Comparison of ENCODE assay signal across 9 cellular contexts in the genomic region with DNA sequence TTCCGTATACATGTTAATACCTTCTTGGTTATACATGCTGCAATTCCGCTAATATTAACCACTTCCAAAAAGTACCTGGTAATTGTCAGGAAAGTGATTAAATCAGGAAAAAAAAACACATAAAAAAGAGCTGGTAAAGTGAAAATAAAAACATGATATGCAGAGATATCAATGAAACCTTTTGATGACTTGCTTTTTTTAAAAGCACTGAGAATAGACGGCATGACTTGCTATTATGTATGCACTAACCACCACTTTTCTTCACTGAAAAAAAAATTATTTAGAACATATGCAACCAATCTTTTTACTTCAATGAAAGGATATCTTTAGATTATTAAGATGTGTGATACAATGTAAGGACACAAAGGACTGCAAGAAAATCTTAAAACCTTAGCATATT.
"Had no signal": no experiment of that assay in that cellular context is flagged by ENCODE, and none has a peak within 500 bp of the region (broad histone marks: within the 10 kb centered on the region; RNA-seq: fewer than 3 reads in every experiment).

No MANE protein-coding gene starts in this region.

- H3K4me3 ChIP-seq: GM23248, HAP-1 had no signal

- H3K9ac ChIP-seq: GM23248 had no signal

- FAIRE-seq: HTR-8/SVneo had no signal

- H2AFZ ChIP-seq: GM23248 had no signal

- H3K27me3 Mint-ChIP-seq: IgD-negative memory B cell had no signal

- DNase-seq: GM23248, GOT3, H7, HFFc6, KG1 had no signal

- ATAC-seq: HCT116 had no signal

- H3K36me3 ChIP-seq: HAP-1 had no signal

- H3K27ac Mint-ChIP-seq: HFFc6 had no signal

- H3K4me3 Mint-ChIP-seq: HFFc6, IgD-negative memory B cell had no signal

- H3K27ac ChIP-seq: GM23248 had no signal
